ENCODE assay signal across 8 cellular contexts in genomic region chr1:110780600-110781484, GRCh38.
DNase-seq lines count a peak whose midpoint lies in the region; ATAC-seq and TF ChIP-seq lines count a peak whose summit lies in the region.

No MANE protein-coding gene starts in this region.

- H3K4me1 ChIP-seq in HEK293 (ENCODE audit: control insufficient read depth, insufficient read depth, low read length): no peaks in the 10 kb centered on the region
- H3K4me1 ChIP-seq in endodermal cell (ENCODE audit: control insufficient read depth, insufficient read depth, low read length): peaks cover 10% of the 10 kb centered on the region

- H3K4me3 ChIP-seq in HEK293 (ENCODE audit: low read depth, low read length) (no peak overlapping the region), endodermal cell (ENCODE audit: low read length) (no peak overlapping the region)

- H3K36me3 Mint-ChIP-seq in CD14-positive monocyte: no peaks in the 10 kb centered on the region
- H3K36me3 Mint-ChIP-seq in endodermal cell (ENCODE audit: low read depth): no peaks in the 10 kb centered on the region
- no peaks in the 10 kb centered on the region for H3K36me3 Mint-ChIP-seq in mesothelial cell of epicardium

- intact Hi-C loops in CD14-positive monocyte (cut with micrococcal nuclease): loop anchor here (2.0 to 5.0 kb wide), 2 partner anchors 162 to 164 kb away; no protein-coding TSS in a partner anchor

- H3K36me3 ChIP-seq in HEK293 (ENCODE audit: control insufficient read depth in 2 of 2, insufficient read depth in 1 of 2, low read length in 2 of 2): no peaks in the 10 kb centered on the region
- no peaks in the 10 kb centered on the region for H3K36me3 ChIP-seq in endodermal cell (ENCODE audit: control insufficient read depth, insufficient read depth, low read length)

- H3K27ac ChIP-seq in HEK293 (ENCODE audit: extremely low read depth, low read depth, low read length) (no peak overlapping the region), endodermal cell (ENCODE audit: low read depth, low read length) (no peak overlapping the region)

- H3K27me3 Mint-ChIP-seq in CD14-positive monocyte (ENCODE audit: low read depth in 3 of 3): peaks cover 0 to 7% (median 5%) of the 10 kb centered on the region in 3 donors
- peaks cover 48% of the 10 kb centered on the region for H3K27me3 Mint-ChIP-seq in endodermal cell (ENCODE audit: insufficient read depth)
- H3K27me3 Mint-ChIP-seq in mesothelial cell of epicardium (ENCODE audit: low read depth): peaks cover 43% of the 10 kb centered on the region

- H3K9ac ChIP-seq in endodermal cell (ENCODE audit: extremely low read depth, low read length, poor library complexity, severe bottlenecking): no peak overlapping the region

- POLR2A ChIA-PET in HEK293 (lab: Yijun Ruan, JAX): no interaction called here

- CTCF ChIA-PET in HEK293 (lab: Yijun Ruan, JAX): interaction anchor here (0.6 to 8.4 kb wide), 44 partner anchors 9 to 574 kb away, joined by 3 to 159 read pairs (median 4); no protein-coding TSS in a partner anchor

- H3K9me3 Mint-ChIP-seq in CD14-positive monocyte (no peaks in the 10 kb centered on the region), endodermal cell (no peaks in the 10 kb centered on the region), mesothelial cell of epicardium (no peaks in the 10 kb centered on the region)

- H3K27ac Mint-ChIP-seq in CD14-positive monocyte (peak overlapping the region in 1 of 7 donors; percentile 48), endodermal cell (no peak overlapping the region), mesothelial cell of epicardium (no peak overlapping the region)

- DNase-seq in CD14-positive monocyte (ENCODE audit: low spot score): peak; percentile 79
- DNase-seq in NCI-H774 (lab: John Stamatoyannopoulos, UW): peak; percentile 69
- DNase-seq in activated CD8-positive, alpha-beta memory T cell treated with anti-CD3 and anti-CD28 coated beads for 1 hour (ENCODE audit: extremely low read depth in 1 of 2, low read depth in 1 of 2): peak; percentile 40 to 47
- DNase-seq in endodermal cell: peak; percentile 91
- DNase-seq in mesothelial cell of epicardium (ENCODE audit: low spot score in 2 of 2, unreplicated experiment in 2 of 2): peak; percentile 34 to 78
- DNase-seq in stimulated activated CD8-positive, alpha-beta memory T cell treated with anti-CD3 and anti-CD28 coated beads, Interleukin-4, amount 100 ng/mL, for 1 hour (ENCODE audit: low read depth in 2 of 2, low spot score in 1 of 2): peak; percentile 40 to 54

- no peak for ATAC-seq in GM19467 (IDR thresholded peaks at IDR 0.05; ENCODE audit: unreplicated experiment)

- H3K4me3 Mint-ChIP-seq in CD14-positive monocyte (peak overlapping the region in 1 of 2 donors; percentile 43), endodermal cell (peak overlapping the region; percentile 50), mesothelial cell of epicardium (no peak overlapping the region)

- 37 to 39% methylated on average over 20 to 31 of the region's 31 CpGs for WGBS in endodermal cell (ENCODE audit: insufficient coverage in 1 of 2, insufficient read length in 1 of 2), 2 experiments

- no peaks in the 10 kb centered on the region for H3K9me3 ChIP-seq in HEK293 (ENCODE audit: control insufficient read depth, insufficient read depth, low read depth, low read length)
- H3K9me3 ChIP-seq in endodermal cell (ENCODE audit: control insufficient read depth, low read length): no peaks in the 10 kb centered on the region

- peaks cover 51% of the 10 kb centered on the region for H3K27me3 ChIP-seq in endodermal cell (ENCODE audit: control insufficient read depth, insufficient read depth, low read length, poor library complexity, severe bottlenecking)

- H3K4me1 Mint-ChIP-seq in CD14-positive monocyte (peaks cover 10% of the 10 kb centered on the region), endodermal cell (peaks cover 9% of the 10 kb centered on the region), mesothelial cell of epicardium (no peaks in the 10 kb centered on the region)

- TF ChIP-seq CTCF in CD14-positive monocyte (IDR thresholded peaks at IDR 0.05) (peak; percentile 84), HEK293 (tag by site-specific recombination; IDR thresholded peaks at IDR 0.05) (peak; percentile 64; the same call in 1 of the 2 replicates), endodermal cell (conservative IDR thresholded peaks at IDR 0.05) (peak; percentile 94), mesothelial cell of epicardium (IDR thresholded peaks at IDR 0.05; ENCODE audit: unreplicated experiment) (peak; percentile 87)

TF ChIP-seq in HEK293, 187 proteins besides CTCF, POLR2A, EP300 and RAD21 (continues in another document):
- TF ChIP-seq ZNF747 (tag by site-specific recombination; IDR thresholded peaks at IDR 0.05) (no peak), IKZF3 (tag by site-specific recombination; IDR thresholded peaks at IDR 0.05) (no peak), ZNF660 (tag by site-specific recombination; IDR thresholded peaks at IDR 0.05) (peak; percentile 76), ELK4 (IDR thresholded peaks at IDR 0.05; ENCODE audit: borderline replicate concordance, low read depth, low read length) (no peak), ZNF266 (tag by site-specific recombination; IDR thresholded peaks at IDR 0.05; ENCODE audit: low read depth) (no peak), ZNF350 (tag by site-specific recombination; IDR thresholded peaks at IDR 0.05) (no peak), ZNF114 (tag by site-specific recombination; IDR thresholded peaks at IDR 0.05) (no peak), ZFHX2 (tag by site-specific recombination; conservative IDR thresholded peaks at IDR 0.05) (no peak), ZBTB7A (tag by site-specific recombination; IDR thresholded peaks at IDR 0.05; ENCODE audit: low read depth) (no peak), ZNF404 (tag by site-specific recombination; IDR thresholded peaks at IDR 0.05) (no peak), ZNF837 (tag by site-specific recombination; IDR thresholded peaks at IDR 0.05) (no peak), ZNF677 (tag by site-specific recombination; IDR thresholded peaks at IDR 0.05) (0 out of 2 replicates have a peak, but pooled peaks have one; percentile 10), ZNF18 (tag by site-specific recombination; IDR thresholded peaks at IDR 0.05) (no peak), ZNF670 (tag by site-specific recombination; IDR thresholded peaks at IDR 0.05; ENCODE audit: low read depth) (no peak), BCL11B (tag by site-specific recombination; IDR thresholded peaks at IDR 0.05; ENCODE audit: low read depth) (no peak), ZNF596 (tag by site-specific recombination; IDR thresholded peaks at IDR 0.05) (no peak), ZBTB17 (tag by site-specific recombination; IDR thresholded peaks at IDR 0.05) (peak; percentile 20; the same call in 1 of the 2 replicates), ZIC2 (tag by site-specific recombination; IDR thresholded peaks at IDR 0.05) (no peak), ZNF704 (tag by site-specific recombination; IDR thresholded peaks at IDR 0.05) (no peak), ZNF792 (tag by site-specific recombination; IDR thresholded peaks at IDR 0.05) (no peak), ZBTB49 (tag by site-specific recombination; IDR thresholded peaks at IDR 0.05; ENCODE audit: low read depth) (no peak)
